ENCODE assay signal across 16 cellular contexts in the genomic region with DNA sequence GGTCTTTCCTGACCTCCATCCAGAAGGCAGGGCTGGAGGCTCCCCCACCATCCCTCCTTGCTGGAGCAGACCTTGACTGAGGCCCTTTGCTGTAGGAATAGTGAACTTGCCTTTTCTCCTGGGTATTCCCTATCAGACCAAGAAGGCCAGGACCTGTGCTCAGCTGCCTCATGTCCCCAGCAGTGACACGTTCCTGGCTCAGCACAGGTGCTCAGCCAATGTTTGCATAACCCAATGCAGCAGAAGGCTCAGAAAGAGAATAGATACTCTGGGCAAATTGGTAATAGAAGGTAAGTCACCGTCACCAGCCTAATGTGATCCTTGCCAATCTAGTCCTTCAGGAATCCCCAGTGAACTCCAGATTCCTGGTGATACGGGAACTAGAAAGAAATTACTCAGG.
"Had no signal": no experiment of that assay in that cellular context is flagged by ENCODE, and none has a peak within 500 bp of the region (broad histone marks: within the 10 kb centered on the region; RNA-seq: fewer than 3 reads in every experiment).

No MANE protein-coding gene starts in this region.

- FAIRE-seq: keratinocyte had no signal

- H3K9me3 ChIP-seq: left lung, right atrium auricular region, transverse colon had no signal

- H3K4me1 Mint-ChIP-seq: activated B cell treated with CpG ODN at 0.5 μM for 24 hours; naive thymus-derived CD8-positive, alpha-beta T cell had no signal

- H3K27ac ChIP-seq: cardiac muscle cell, dorsolateral prefrontal cortex, left lung, right atrium auricular region, transverse colon had no signal

- H3K36me3 ChIP-seq: cardiac muscle cell, left lung, right atrium auricular region, transverse colon had no signal

- DNase-seq: activated B cell treated with CpG ODN at 0.5 μM for 24 hours; activated CD4-positive, alpha-beta T cell treated with anti-CD3 and anti-CD28 coated beads for 48 hours; activated CD8-positive, alpha-beta T cell treated with anti-CD3 and anti-CD28 coated beads for 36 hours; activated effector memory CD4-positive, alpha-beta T cell treated with Interleukin-2 at 50 U/mL for 16 hours; activated naive CD4-positive, alpha-beta T cell treated with anti-CD3 and anti-CD28 coated beads, Interleukin-2, amount 50 U/mL, for 16 hours; activated T-cell treated with anti-CD3 and anti-CD28 coated beads, Interleukin-2, amount 50 U/mL, for 4 hours; dorsolateral prefrontal cortex; erythroblast; left lung; naive thymus-derived CD8-positive, alpha-beta T cell; stimulated activated CD4-positive, alpha-beta T cell treated with anti-CD3 and anti-CD28 coated beads, Interleukin-2, amount 100 ng/mL, for 48 hours; stimulated activated naive B cell treated with anti-CD40 and anti-IgM and Interleukin-4, amounts not matched to agents 10 μg/mL and 1 μg/mL and 100 μg/mL, for 72 hours; transverse colon had no signal

- H3K4me3 Mint-ChIP-seq: activated B cell treated with CpG ODN at 0.5 μM for 24 hours; activated CD8-positive, alpha-beta T cell treated with anti-CD3 and anti-CD28 coated beads for 36 hours; activated T-cell treated with anti-CD3 and anti-CD28 coated beads, Interleukin-2, amount 50 U/mL, for 4 hours; naive thymus-derived CD8-positive, alpha-beta T cell; stimulated activated naive B cell treated with anti-CD40 and anti-IgM and Interleukin-4, amounts not matched to agents 10 μg/mL and 1 μg/mL and 100 μg/mL, for 72 hours had no signal

- H3K27me3 ChIP-seq: cardiac muscle cell, dorsolateral prefrontal cortex, left lung, right atrium auricular region, transverse colon had no signal

- ATAC-seq: activated CD8-positive, alpha-beta T cell treated with anti-CD3 and anti-CD28 coated beads for 36 hours; activated T-cell treated with anti-CD3 and anti-CD28 coated beads, Interleukin-2, amount 50 U/mL, for 4 hours; left lung; naive thymus-derived CD8-positive, alpha-beta T cell; stimulated activated naive B cell treated with anti-CD40 and anti-IgM and Interleukin-4, amounts not matched to agents 10 μg/mL and 1 μg/mL and 100 μg/mL, for 72 hours had no signal

- H3K4me1 ChIP-seq: right atrium auricular region had no signal

- H3K27me3 Mint-ChIP-seq: stimulated activated naive B cell treated with anti-CD40 and anti-IgM and Interleukin-4, amounts not matched to agents 10 μg/mL and 1 μg/mL and 100 μg/mL, for 72 hours had no signal

- H3K4me3 ChIP-seq: cardiac muscle cell, dorsolateral prefrontal cortex, left lung, right atrium auricular region, transverse colon had no signal

- H3K9me3 Mint-ChIP-seq: activated CD8-positive, alpha-beta T cell treated with anti-CD3 and anti-CD28 coated beads for 36 hours; activated T-cell treated with anti-CD3 and anti-CD28 coated beads, Interleukin-2, amount 50 U/mL, for 4 hours; stimulated activated naive B cell treated with anti-CD40 and anti-IgM and Interleukin-4, amounts not matched to agents 10 μg/mL and 1 μg/mL and 100 μg/mL, for 72 hours had no signal

- H3K27ac Mint-ChIP-seq: activated B cell treated with CpG ODN at 0.5 μM for 24 hours; activated CD8-positive, alpha-beta T cell treated with anti-CD3 and anti-CD28 coated beads for 36 hours; naive thymus-derived CD8-positive, alpha-beta T cell; stimulated activated naive B cell treated with anti-CD40 and anti-IgM and Interleukin-4, amounts not matched to agents 10 μg/mL and 1 μg/mL and 100 μg/mL, for 72 hours had no signal
